ENCODE assay signal across 9 cellular contexts in the genomic region with DNA sequence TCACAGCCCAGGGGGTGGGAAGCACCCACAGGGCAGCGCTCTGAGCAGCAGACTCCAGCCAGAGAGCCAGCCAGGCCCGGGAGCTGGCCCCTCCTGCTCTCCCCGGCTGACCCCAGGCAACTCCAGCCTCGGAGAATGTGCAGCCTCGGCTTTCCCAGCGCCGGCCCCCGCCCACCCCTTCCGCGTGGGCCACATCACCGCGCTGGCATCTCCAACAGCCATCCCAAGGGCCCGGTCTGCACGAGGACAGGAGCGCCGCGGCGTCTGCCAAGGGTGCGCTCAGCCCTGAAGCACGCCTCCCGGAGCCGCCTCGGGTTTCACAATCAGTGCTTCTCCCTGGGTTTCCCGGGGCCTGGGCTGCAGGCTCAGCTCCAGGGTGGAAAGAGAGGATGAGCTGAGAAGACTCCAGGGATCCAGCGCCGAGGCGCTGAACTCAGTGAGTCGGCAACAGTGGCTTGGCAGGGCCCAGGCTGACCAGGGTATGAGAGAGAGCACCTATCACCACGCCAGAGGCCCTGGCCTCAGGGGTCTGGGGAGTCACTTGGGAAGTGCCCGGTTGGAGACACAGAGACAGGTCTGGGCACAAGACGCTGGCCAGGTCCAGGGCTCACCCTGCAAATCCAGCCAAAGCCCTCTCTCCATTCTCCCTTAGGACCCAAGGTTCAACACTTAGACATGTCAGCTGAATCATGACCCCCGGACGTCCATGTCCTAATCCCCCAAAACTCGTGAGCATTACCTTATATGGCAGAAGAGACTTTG.
DNase-seq lines count a peak whose midpoint lies in the region; ATAC-seq, FAIRE-seq and TF ChIP-seq lines count a peak whose summit lies in the region.
"Had no signal": no experiment of that assay in that cellular context is flagged by ENCODE, and none has a peak within 500 bp of the region (broad histone marks: within the 10 kb centered on the region; RNA-seq: fewer than 3 reads in every experiment).

No MANE protein-coding gene starts in this region.

- H3K4me3 ChIP-seq in BLaER1 (no peak overlapping the region), RWPE2 (ENCODE audit: severe bottlenecking) (no peak overlapping the region), pancreas (no peak overlapping the region)

- no peaks in the 10 kb centered on the region for H4K20me1 ChIP-seq in BLaER1

- intact Hi-C loops in Right ventricle myocardium inferior (cut with DNase I) (no loop called here), pancreas (cut with DNase I) (no loop called here)

- H3K9ac ChIP-seq in BLaER1: no peak overlapping the region

- no peak for FAIRE-seq in pancreas (lab: Jason Lieb, UNC)

- H3K9me3 ChIP-seq in BLaER1: no peaks in the 10 kb centered on the region
- peaks cover 10% of the 10 kb centered on the region for H3K9me3 ChIP-seq in RWPE2 (ENCODE audit: severe bottlenecking)
- no peaks in the 10 kb centered on the region for H3K9me3 ChIP-seq in pancreas

- WGBS in pancreas, 2 donors: 19 to 21% methylated on average over 34 of the region's 34 CpGs

- DNase-seq in RWPE2 (ENCODE audit: low spot score) (peak; percentile 82), Right ventricle myocardium inferior (ENCODE audit: missing footprints) (peak; percentile 95), pancreas (peak in 5 of 6 donors; percentile 37 to 71 (median 56)), HuH-7.5 (ENCODE audit: low spot score) (no peak)

- peak overlapping the region; percentile 52 for H3K4me2 ChIP-seq in BLaER1

- TF ChIP-seq CTCF in RWPE2 (IDR thresholded peaks at IDR 0.05; ENCODE audit: poor library complexity, severe bottlenecking) (no peak), pancreas (IDR thresholded peaks at IDR 0.05) (no peak)

- ATAC-seq in RWPE2 (ENCODE audit: low read depth) (peak; percentile 85), Right ventricle myocardium inferior (peak; percentile 94), pancreas (peak in 3 of 4 donors; percentile 78 to 79 (median 78)), HG03159 (IDR thresholded peaks at IDR 0.05; ENCODE audit: unreplicated experiment) (no peak), GM19467 (IDR thresholded peaks at IDR 0.05; ENCODE audit: unreplicated experiment) (no peak), GM21786 (IDR thresholded peaks at IDR 0.05; ENCODE audit: unreplicated experiment) (no peak)
- ATAC-seq: naive thymus-derived CD8-positive, alpha-beta T cell had no signal

- peaks cover 23% of the 10 kb centered on the region for H3K4me1 ChIP-seq in BLaER1
- H3K4me1 ChIP-seq in RWPE2 (ENCODE audit: insufficient read depth, poor library complexity, severe bottlenecking): no peaks in the 10 kb centered on the region
- H3K4me1 ChIP-seq in pancreas: no peaks in the 10 kb centered on the region

- H3K27me3 ChIP-seq in BLaER1 (no peaks in the 10 kb centered on the region), RWPE2 (ENCODE audit: insufficient read depth, poor library complexity, severe bottlenecking) (no peaks in the 10 kb centered on the region), pancreas (no peaks in the 10 kb centered on the region)

- H3K36me3 ChIP-seq in BLaER1 (no peaks in the 10 kb centered on the region), RWPE2 (ENCODE audit: low read depth) (no peaks in the 10 kb centered on the region), pancreas (no peaks in the 10 kb centered on the region)

- H3K27ac ChIP-seq in BLaER1 (no peak overlapping the region), RWPE2 (ENCODE audit: poor library complexity, severe bottlenecking) (no peak overlapping the region), pancreas (no peak overlapping the region)

Comparison
In these comparisons a context has a peak if more than half of its experiments do, and no peak if none do; other contexts are left out.
1. ATAC-seq: peak in RWPE2 (single experiment), Right ventricle myocardium inferior (single experiment) and pancreas (3 of 4); none in HG03159 (single experiment), GM19467 (single experiment) and GM21786 (single experiment).